In genomic region chr14:54500744-54501143, GRCh38 we compare ENCODE assay signal across 25 cellular contexts.
"Had no signal": no experiment of that assay in that cellular context is flagged by ENCODE, and none has a peak within 500 bp of the region (broad histone marks: within the 10 kb centered on the region; RNA-seq: fewer than 3 reads in every experiment).

No MANE protein-coding gene starts in this region.

- H3K27ac ChIP-seq: HL-60, SJSA1, SK-N-MC had no signal

- H3K4me1 ChIP-seq: SJSA1 had no signal

- H3K4me3 ChIP-seq: SJSA1, SK-N-MC had no signal

- ATAC-seq: T-cell had no signal

- H3K36me3 ChIP-seq: SJSA1 had no signal

- DNase-seq: Karpas-422, KG1, MM.1S, NCI-H1092 treated with DMSO at 0.1 percent for 48 hours, NCI-H1436, NCI-H187, NCI-H2029, NCI-H2081 treated with DMSO at 0.1 percent for 48 hours, NCI-H2171, NCI-H226, NCI-H446, NCI-H510A, NCI-H524 treated with DMSO at 0.1 percent for 48 hours, NCI-H69, NCI-H774, Right ventricle myocardium superior, RPMI8226, SIG-M5, SW 1271, T-cell had no signal

- FAIRE-seq: HTR-8/SVneo, RCC 7860 had no signal

- H3K27me3 ChIP-seq: SJSA1 had no signal

- H3K9me3 ChIP-seq: SJSA1 had no signal
